ENCODE assay signal across 16 cellular contexts in genomic region chr13:95893861-95894260, GRCh38.
DNase-seq lines count a peak whose midpoint lies in the region; ATAC-seq lines count a peak whose summit lies in the region.
"Had no signal": no experiment of that assay in that cellular context is flagged by ENCODE, and none has a peak within 500 bp of the region (broad histone marks: within the 10 kb centered on the region; RNA-seq: fewer than 3 reads in every experiment).

No MANE protein-coding gene starts in this region.

- no peaks in the 10 kb centered on the region; the same call in 1 of the 2 replicates for H3K36me3 ChIP-seq in MG63

- ATAC-seq in GM19328 (IDR thresholded peaks at IDR 0.05; ENCODE audit: unreplicated experiment): no peak

- DNase-seq in ELF-1 (ENCODE audit: low read depth, low spot score) (peak; percentile 60), NCI-H69 (lab: John Stamatoyannopoulos, UW) (peak; percentile 18), iPS-NIHi7 (ENCODE audit: extremely low spot score) (peak; percentile 15), retina (peak; percentile 7), NCI-H510A (lab: John Stamatoyannopoulos, UW) (no peak), MG63 (no peak)
- DNase-seq: ACHN; C1 segment of cervical spinal cord; Calu3; CD4-positive, alpha-beta T cell; DMS 273 treated with DMSO at 0.1 percent for 48 hours; DMS79; GOT3; HCEC 1CT; HFFc6 had no signal

- no peak overlapping the region for H3K4me3 ChIP-seq in MG63

- H3K27me3 ChIP-seq in MG63: no peaks in the 10 kb centered on the region

- H3K9me3 ChIP-seq in MG63: no peaks in the 10 kb centered on the region

Comparison
In these comparisons a context has a peak if more than half of its experiments do, and no peak if none do; other contexts are left out.
1. DNase-seq: peak in ELF-1 (single experiment), NCI-H69 (single experiment), iPS-NIHi7 (single experiment) and retina (single experiment); none in NCI-H510A (single experiment) and MG63 (single experiment).